Comparison of ENCODE assay signal across 9 cellular contexts in the genomic region with DNA sequence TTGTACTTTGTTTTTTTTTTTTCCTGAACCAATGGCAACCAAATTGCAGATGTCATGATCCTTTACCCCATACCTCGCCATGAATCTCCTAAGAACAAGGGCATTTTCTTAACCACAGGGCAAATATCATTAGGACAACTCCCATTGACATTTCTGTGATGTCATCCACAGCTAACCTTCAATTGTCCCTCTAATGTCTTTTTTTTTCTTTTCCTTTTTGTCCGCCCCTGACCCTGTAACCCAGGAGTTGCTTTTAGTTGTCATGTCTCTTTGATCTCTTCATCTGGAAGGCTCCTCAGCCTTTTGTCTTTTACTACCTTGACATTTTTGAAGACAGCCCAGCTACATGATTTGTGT. TPM values are rescaled to one million over a fixed set of nuclear protein-coding genes. Genes with fewer than 3 reads are reported as not detected.
A peak's percentile ranks its signal among the peaks of the same experiment; 100 is the strongest.
DNase-seq lines count a peak whose midpoint lies in the region; ATAC-seq and TF ChIP-seq lines count a peak whose summit lies in the region.
"Had no signal": no experiment of that assay in that cellular context is flagged by ENCODE, and none has a peak within 500 bp of the region (broad histone marks: within the 10 kb centered on the region; RNA-seq: fewer than 3 reads in every experiment).

No MANE protein-coding gene starts in this region.

- no peak for TF ChIP-seq POLR2A in breast epithelium (IDR thresholded peaks at IDR 0.05)

- peak overlapping the region; percentile 69 to 99 (median 82) for H3K4me3 ChIP-seq in heart right ventricle
- H3K4me3 ChIP-seq in breast epithelium = peak overlapping the region; percentile 65 to 99 (median 88)
- peak overlapping the region; percentile 86 for H3K4me3 ChIP-seq in mucosa of descending colon
- peak overlapping the region; percentile 27 to 52 for H3K4me3 ChIP-seq in aorta (ENCODE audit: low read length in 2 of 2)

- H3K9me3 ChIP-seq in heart right ventricle = no peaks in the 10 kb centered on the region
- no peaks in the 10 kb centered on the region for H3K9me3 ChIP-seq in breast epithelium
- no peaks in the 10 kb centered on the region for H3K9me3 ChIP-seq in mucosa of descending colon
- H3K9me3 ChIP-seq in aorta (ENCODE audit: control insufficient read depth, low read length) = no peaks in the 10 kb centered on the region

- peak overlapping the region in 8 of 10 donors; percentile 21 to 87 (median 45) for H3K27ac ChIP-seq in heart right ventricle
- peak overlapping the region; percentile 37 to 73 for H3K27ac ChIP-seq in breast epithelium
- H3K27ac ChIP-seq in aorta (ENCODE audit: low read depth in 1 of 2, low read length in 2 of 2) = no peak overlapping the region

- H3K4me1 ChIP-seq in heart right ventricle (peaks cover 0 to 28% (median 22%) of the 10 kb centered on the region in 9 donors), breast epithelium (no peaks in the 10 kb centered on the region), mucosa of descending colon (ENCODE audit: low read depth) (peaks cover 19% of the 10 kb centered on the region), aorta (ENCODE audit: control insufficient read depth in 1 of 2, insufficient read depth in 2 of 2, low read length in 2 of 2) (no peaks in the 10 kb centered on the region)

- H3K36me3 ChIP-seq in heart right ventricle = peaks cover 0 to 21% (median 0%) of the 10 kb centered on the region in 9 donors
- no peaks in the 10 kb centered on the region for H3K36me3 ChIP-seq in breast epithelium
- H3K36me3 ChIP-seq in mucosa of descending colon (ENCODE audit: low read depth) = no peaks in the 10 kb centered on the region
- no peaks in the 10 kb centered on the region for H3K36me3 ChIP-seq in aorta (ENCODE audit: control insufficient read depth in 1 of 2, insufficient read depth in 2 of 2, low read length in 1 of 2)

- H3K27me3 ChIP-seq in heart right ventricle (no peaks in the 10 kb centered on the region), breast epithelium (no peaks in the 10 kb centered on the region), aorta (ENCODE audit: control insufficient read depth in 1 of 2, insufficient read depth in 2 of 2, low read length in 1 of 2) (no peaks in the 10 kb centered on the region)

- WGBS in heart right ventricle, 2 donors = 14 to 17% methylated on average over 2 of the region's 2 CpGs
- WGBS in aorta, 2 donors = 10 to 15% methylated on average over 2 of the region's 2 CpGs

- DNase-seq in heart right ventricle (no peak), Right ventricle myocardium superior (no peak), breast epithelium (ENCODE audit: low spot score in 2 of 2) (no peak), mucosa of descending colon (no peak), aorta (no peak), NCI-H2081 (lab: John Stamatoyannopoulos, UW) (no peak), NCI-H146 (lab: John Stamatoyannopoulos, UW) (no peak)

- intact Hi-C loops in heart right ventricle (cut with DNase I) (loop anchor here in 1 of 10 donors (5.0 kb wide), 1 partner anchor 38 kb away; a partner anchor contains a TSS), Right ventricle myocardium superior (cut with DNase I) (no loop called here), breast epithelium (cut with DNase I; ENCODE audit: low total_unique reads) (no loop called here), mucosa of descending colon (cut with DNase I, micrococcal nuclease) (no loop called here), aorta (cut with DNase I) (loop anchor here in 1 of 2 donors (5.0 kb wide), 1 partner anchor 187 kb away; a partner anchor contains a TSS)

- TF ChIP-seq CTCF in heart right ventricle (IDR thresholded peaks at IDR 0.05) = no peak
- no peak for TF ChIP-seq CTCF in breast epithelium (IDR thresholded peaks at IDR 0.05)
- no peak for TF ChIP-seq CTCF in mucosa of descending colon (IDR thresholded peaks at IDR 0.05)

- ATAC-seq in heart right ventricle (no peak), Right ventricle myocardium superior (ENCODE audit: poor library complexity) (no peak), mucosa of descending colon (no peak), aorta (ENCODE audit: low FRiP score) (no peak), HG03159 (IDR thresholded peaks at IDR 0.05; ENCODE audit: unreplicated experiment) (no peak)

RNA-seq across cellular contexts. Expression of a gene that starts 0.4 kb away (rescaled TPM):
- total RNA-seq in heart right ventricle = 10 to 100 TPM in 1 of 10 donors, 1 to 10 TPM in 9; 4.7 to 11.0 (median 6.1) TPM
- polyA plus RNA-seq in heart right ventricle = 1 to 10 TPM; 7.3 to 7.5 TPM
- total RNA-seq in Right ventricle myocardium superior = 7.1 TPM
- 10 to 100 TPM; 18.4 to 26.2 (median 21.8) TPM for total RNA-seq in breast epithelium
- total RNA-seq in mucosa of descending colon = 10 to 100 TPM; 21.5 to 34.7 (median 24.9) TPM
- total RNA-seq in aorta = 10 to 100 TPM in 1 of 2 donors, 1 to 10 TPM in 1; 5.4 to 10.9 TPM
- polyA plus RNA-seq in aorta = 1 to 10 TPM; 4.0 to 9.7 TPM

RNA-seq across cellular contexts. Expression of a gene that starts 31.6 kb away (rescaled TPM):
- 10 to 100 TPM in 4 of 10 donors, 1 to 10 TPM in 6; 1.1 to 44.9 (median 6.2) TPM for total RNA-seq in heart right ventricle
- polyA plus RNA-seq in heart right ventricle = 1 to 10 TPM in 1 of 2 donors, under 1 TPM in 1; 0.28 to 4.0 TPM
- 6.1 TPM for total RNA-seq in Right ventricle myocardium superior
- 10 to 100 TPM in 1 of 3 donors, 1 to 10 TPM in 2; 5.1 to 10.2 (median 6.4) TPM for total RNA-seq in breast epithelium
- 1 to 10 TPM; 2.5 to 5.0 (median 3.3) TPM for total RNA-seq in mucosa of descending colon
- total RNA-seq in aorta = 10 to 100 TPM; 13.3 to 31.6 TPM
- polyA plus RNA-seq in aorta = 1 to 10 TPM; 1.9 to 4.0 TPM
- total RNA-seq: LHCN-M2 had no signal

RNA-seq across cellular contexts. Expression of a gene that starts 37.5 kb away (rescaled TPM):
- total RNA-seq in heart right ventricle (10 to 100 TPM in 2 of 10 donors, 1 to 10 TPM in 8; 4.9 to 13.7 (median 7.9) TPM), Right ventricle myocardium superior (8.5 TPM), breast epithelium (10 to 100 TPM; 14.4 to 21.2 (median 16.7) TPM), mucosa of descending colon (10 to 100 TPM; 17.7 to 32.2 (median 29.0) TPM), aorta (10 to 100 TPM in 1 of 2 donors, 1 to 10 TPM in 1; 9.5 to 15.6 TPM)
- polyA plus RNA-seq in heart right ventricle (10 to 100 TPM in 1 of 2 donors, 1 to 10 TPM in 1; 8.6 to 12.2 TPM), aorta (1 to 10 TPM; 1.9 to 9.5 TPM)

Comparison
In these comparisons a context has a peak if more than half of its experiments do, and no peak if none do; other contexts are left out.
1. H3K27ac ChIP-seq: peak in heart right ventricle (8 of 10) and breast epithelium (2 of 2); none in aorta (0 of 2).
2. Peak in every context shown above with its lines, with median percentiles within 50 percentile points of each other: H3K4me3 ChIP-seq.